3 cellular contexts compared by ENCODE assay signal in the genomic region with DNA sequence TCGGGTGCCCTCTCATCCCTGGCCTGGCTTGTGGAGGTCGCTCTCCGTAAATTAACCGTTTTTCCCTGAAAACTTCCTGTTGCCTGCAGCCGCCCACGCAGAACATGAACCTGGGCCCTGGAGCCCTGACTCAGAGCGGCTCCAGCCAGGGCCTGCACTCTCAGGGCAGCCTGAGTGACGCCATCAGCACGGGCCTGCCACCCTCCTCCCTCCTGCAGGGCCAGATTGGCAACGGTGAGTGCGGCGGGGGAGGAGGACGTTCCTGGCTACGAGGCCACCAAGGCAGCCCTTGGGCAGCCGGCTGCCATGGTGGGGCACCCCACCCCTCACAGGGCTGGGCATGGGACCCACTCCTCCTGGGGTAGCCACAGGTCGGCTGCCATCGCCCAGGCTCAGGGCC.
TF ChIP-seq lines count a peak whose summit lies in the region.

No MANE protein-coding gene starts in this region.

TF ChIP-seq in SK-N-SH treated with all-trans-retinoic acid at 6 μM for 48 hours, 23 proteins besides CTCF, POLR2A, EP300 and RAD21:
- TF ChIP-seq BACH2 (CRISPR knock-in tag; IDR thresholded peaks at IDR 0.05; ENCODE audit: borderline replicate concordance): no peak
- peak; percentile 67; the same call in 1 of the 2 replicates for TF ChIP-seq SNAI2 (CRISPR knock-in tag; IDR thresholded peaks at IDR 0.05)
- TF ChIP-seq ISL1 (CRISPR knock-in tag; IDR thresholded peaks at IDR 0.05): peak; percentile 13; the same call in 1 of the 2 replicates
- TF ChIP-seq ZFP3 (CRISPR knock-in tag; IDR thresholded peaks at IDR 0.05): peak; percentile 74; the same call in 1 of the 2 replicates

TF ChIP-seq in SK-N-SH, 30 proteins besides CTCF, POLR2A, EP300 and RAD21:
- TF ChIP-seq RFX5 (IDR thresholded peaks at IDR 0.05; ENCODE audit: low read length) (no peak), JUND (IDR thresholded peaks at IDR 0.05) (no peak), NRF1 (IDR thresholded peaks at IDR 0.05; ENCODE audit: low read depth, low read length) (no peak), EZH2phosphoT487 (IDR thresholded peaks at IDR 0.05; ENCODE audit: borderline replicate concordance, low read depth) (no peak), NFIC (IDR thresholded peaks at IDR 0.05; ENCODE audit: borderline replicate concordance) (no peak), FOXJ3 (CRISPR knock-in tag; IDR thresholded peaks at IDR 0.05) (no peak), POLR2AphosphoS5 (IDR thresholded peaks at IDR 0.05; ENCODE audit: low read depth, low read length) (no peak), GABPA (IDR thresholded peaks at IDR 0.05; ENCODE audit: low read depth) (no peak), RCOR1 (IDR thresholded peaks at IDR 0.05; ENCODE audit: low read length) (no peak), MEF2A (IDR thresholded peaks at IDR 0.05; ENCODE audit: borderline replicate concordance, low read depth) (no peak), SMC3 (IDR thresholded peaks at IDR 0.05; ENCODE audit: low read depth, low read length) (no peak), TCF12 (IDR thresholded peaks at IDR 0.05) (no peak)
- TF ChIP-seq, protein P1, sequence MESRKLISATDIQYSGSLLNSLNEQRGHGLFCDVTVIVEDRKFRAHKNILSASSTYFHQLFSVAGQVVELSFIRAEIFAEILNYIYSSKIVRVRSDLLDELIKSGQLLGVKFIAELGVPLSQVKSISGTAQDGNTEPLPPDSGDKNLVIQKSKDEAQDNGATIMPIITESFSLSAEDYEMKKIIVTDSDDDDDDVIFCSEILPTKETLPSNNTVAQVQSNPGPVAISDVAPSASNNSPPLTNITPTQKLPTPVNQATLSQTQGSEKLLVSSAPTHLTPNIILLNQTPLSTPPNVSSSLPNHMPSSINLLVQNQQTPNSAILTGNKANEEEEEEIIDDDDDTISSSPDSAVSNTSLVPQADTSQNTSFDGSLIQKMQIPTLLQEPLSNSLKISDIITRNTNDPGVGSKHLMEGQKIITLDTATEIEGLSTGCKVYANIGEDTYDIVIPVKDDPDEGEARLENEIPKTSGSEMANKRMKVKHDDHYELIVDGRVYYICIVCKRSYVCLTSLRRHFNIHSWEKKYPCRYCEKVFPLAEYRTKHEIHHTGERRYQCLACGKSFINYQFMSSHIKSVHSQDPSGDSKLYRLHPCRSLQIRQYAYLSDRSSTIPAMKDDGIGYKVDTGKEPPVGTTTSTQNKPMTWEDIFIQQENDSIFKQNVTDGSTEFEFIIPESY (IDR thresholded peaks at IDR 0.05; ENCODE audit: borderline replicate concordance, low read depth): no peak
- TF ChIP-seq, protein P2, sequence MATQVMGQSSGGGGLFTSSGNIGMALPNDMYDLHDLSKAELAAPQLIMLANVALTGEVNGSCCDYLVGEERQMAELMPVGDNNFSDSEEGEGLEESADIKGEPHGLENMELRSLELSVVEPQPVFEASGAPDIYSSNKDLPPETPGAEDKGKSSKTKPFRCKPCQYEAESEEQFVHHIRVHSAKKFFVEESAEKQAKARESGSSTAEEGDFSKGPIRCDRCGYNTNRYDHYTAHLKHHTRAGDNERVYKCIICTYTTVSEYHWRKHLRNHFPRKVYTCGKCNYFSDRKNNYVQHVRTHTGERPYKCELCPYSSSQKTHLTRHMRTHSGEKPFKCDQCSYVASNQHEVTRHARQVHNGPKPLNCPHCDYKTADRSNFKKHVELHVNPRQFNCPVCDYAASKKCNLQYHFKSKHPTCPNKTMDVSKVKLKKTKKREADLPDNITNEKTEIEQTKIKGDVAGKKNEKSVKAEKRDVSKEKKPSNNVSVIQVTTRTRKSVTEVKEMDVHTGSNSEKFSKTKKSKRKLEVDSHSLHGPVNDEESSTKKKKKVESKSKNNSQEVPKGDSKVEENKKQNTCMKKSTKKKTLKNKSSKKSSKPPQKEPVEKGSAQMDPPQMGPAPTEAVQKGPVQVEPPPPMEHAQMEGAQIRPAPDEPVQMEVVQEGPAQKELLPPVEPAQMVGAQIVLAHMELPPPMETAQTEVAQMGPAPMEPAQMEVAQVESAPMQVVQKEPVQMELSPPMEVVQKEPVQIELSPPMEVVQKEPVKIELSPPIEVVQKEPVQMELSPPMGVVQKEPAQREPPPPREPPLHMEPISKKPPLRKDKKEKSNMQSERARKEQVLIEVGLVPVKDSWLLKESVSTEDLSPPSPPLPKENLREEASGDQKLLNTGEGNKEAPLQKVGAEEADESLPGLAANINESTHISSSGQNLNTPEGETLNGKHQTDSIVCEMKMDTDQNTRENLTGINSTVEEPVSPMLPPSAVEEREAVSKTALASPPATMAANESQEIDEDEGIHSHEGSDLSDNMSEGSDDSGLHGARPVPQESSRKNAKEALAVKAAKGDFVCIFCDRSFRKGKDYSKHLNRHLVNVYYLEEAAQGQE (IDR thresholded peaks at IDR 0.05; ENCODE audit: low read depth, low read length): no peak

TF ChIP-seq in K562, 482 proteins besides CTCF, POLR2A, EP300 and RAD21:
- TF ChIP-seq, protein P3, sequence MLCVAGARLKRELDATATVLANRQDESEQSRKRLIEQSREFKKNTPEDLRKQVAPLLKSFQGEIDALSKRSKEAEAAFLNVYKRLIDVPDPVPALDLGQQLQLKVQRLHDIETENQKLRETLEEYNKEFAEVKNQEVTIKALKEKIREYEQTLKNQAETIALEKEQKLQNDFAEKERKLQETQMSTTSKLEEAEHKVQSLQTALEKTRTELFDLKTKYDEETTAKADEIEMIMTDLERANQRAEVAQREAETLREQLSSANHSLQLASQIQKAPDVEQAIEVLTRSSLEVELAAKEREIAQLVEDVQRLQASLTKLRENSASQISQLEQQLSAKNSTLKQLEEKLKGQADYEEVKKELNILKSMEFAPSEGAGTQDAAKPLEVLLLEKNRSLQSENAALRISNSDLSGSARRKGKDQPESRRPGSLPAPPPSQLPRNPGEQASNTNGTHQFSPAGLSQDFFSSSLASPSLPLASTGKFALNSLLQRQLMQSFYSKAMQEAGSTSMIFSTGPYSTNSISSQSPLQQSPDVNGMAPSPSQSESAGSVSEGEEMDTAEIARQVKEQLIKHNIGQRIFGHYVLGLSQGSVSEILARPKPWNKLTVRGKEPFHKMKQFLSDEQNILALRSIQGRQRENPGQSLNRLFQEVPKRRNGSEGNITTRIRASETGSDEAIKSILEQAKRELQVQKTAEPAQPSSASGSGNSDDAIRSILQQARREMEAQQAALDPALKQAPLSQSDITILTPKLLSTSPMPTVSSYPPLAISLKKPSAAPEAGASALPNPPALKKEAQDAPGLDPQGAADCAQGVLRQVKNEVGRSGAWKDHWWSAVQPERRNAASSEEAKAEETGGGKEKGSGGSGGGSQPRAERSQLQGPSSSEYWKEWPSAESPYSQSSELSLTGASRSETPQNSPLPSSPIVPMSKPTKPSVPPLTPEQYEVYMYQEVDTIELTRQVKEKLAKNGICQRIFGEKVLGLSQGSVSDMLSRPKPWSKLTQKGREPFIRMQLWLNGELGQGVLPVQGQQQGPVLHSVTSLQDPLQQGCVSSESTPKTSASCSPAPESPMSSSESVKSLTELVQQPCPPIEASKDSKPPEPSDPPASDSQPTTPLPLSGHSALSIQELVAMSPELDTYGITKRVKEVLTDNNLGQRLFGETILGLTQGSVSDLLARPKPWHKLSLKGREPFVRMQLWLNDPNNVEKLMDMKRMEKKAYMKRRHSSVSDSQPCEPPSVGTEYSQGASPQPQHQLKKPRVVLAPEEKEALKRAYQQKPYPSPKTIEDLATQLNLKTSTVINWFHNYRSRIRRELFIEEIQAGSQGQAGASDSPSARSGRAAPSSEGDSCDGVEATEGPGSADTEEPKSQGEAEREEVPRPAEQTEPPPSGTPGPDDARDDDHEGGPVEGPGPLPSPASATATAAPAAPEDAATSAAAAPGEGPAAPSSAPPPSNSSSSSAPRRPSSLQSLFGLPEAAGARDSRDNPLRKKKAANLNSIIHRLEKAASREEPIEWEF (CRISPR knock-in tag; IDR thresholded peaks at IDR 0.05): no peak
- TF ChIP-seq, protein P4, sequence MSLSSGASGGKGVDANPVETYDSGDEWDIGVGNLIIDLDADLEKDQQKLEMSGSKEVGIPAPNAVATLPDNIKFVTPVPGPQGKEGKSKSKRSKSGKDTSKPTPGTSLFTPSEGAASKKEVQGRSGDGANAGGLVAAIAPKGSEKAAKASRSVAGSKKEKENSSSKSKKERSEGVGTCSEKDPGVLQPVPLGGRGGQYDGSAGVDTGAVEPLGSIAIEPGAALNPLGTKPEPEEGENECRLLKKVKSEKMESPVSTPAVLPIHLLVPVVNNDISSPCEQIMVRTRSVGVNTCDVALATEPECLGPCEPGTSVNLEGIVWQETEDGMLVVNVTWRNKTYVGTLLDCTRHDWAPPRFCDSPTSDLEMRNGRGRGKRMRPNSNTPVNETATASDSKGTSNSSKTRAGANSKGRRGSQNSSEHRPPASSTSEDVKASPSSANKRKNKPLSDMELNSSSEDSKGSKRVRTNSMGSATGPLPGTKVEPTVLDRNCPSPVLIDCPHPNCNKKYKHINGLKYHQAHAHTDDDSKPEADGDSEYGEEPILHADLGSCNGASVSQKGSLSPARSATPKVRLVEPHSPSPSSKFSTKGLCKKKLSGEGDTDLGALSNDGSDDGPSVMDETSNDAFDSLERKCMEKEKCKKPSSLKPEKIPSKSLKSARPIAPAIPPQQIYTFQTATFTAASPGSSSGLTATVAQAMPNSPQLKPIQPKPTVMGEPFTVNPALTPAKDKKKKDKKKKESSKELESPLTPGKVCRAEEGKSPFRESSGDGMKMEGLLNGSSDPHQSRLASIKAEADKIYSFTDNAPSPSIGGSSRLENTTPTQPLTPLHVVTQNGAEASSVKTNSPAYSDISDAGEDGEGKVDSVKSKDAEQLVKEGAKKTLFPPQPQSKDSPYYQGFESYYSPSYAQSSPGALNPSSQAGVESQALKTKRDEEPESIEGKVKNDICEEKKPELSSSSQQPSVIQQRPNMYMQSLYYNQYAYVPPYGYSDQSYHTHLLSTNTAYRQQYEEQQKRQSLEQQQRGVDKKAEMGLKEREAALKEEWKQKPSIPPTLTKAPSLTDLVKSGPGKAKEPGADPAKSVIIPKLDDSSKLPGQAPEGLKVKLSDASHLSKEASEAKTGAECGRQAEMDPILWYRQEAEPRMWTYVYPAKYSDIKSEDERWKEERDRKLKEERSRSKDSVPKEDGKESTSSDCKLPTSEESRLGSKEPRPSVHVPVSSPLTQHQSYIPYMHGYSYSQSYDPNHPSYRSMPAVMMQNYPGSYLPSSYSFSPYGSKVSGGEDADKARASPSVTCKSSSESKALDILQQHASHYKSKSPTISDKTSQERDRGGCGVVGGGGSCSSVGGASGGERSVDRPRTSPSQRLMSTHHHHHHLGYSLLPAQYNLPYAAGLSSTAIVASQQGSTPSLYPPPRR (CRISPR knock-in tag; IDR thresholded peaks at IDR 0.05; ENCODE audit: borderline replicate concordance): no peak
- TF ChIP-seq EGR1 (conservative IDR thresholded peaks at IDR 0.05): peak; percentile 56
- TF ChIP-seq, protein P2 (CRISPR knock-in tag; IDR thresholded peaks at IDR 0.05; ENCODE audit: low read depth): no peak
TF ChIP-seq in K562: peak in this region for 1.
